In genomic region chr4:25172964-25173917, GRCh38 we compare ENCODE assay signal across 8 cellular contexts. TPM values are rescaled to one million over a fixed set of nuclear protein-coding genes. Genes with fewer than 3 reads are reported as not detected.
DNase-seq lines count a peak whose midpoint lies in the region; ATAC-seq and TF ChIP-seq lines count a peak whose summit lies in the region.

No MANE protein-coding gene starts in this region.

- TF ChIP-seq CTCF in foreskin keratinocyte (conservative IDR thresholded peaks at IDR 0.05), result no peak

- peaks cover 4 to 16% of the 10 kb centered on the region in 2 donors for H3K4me1 Mint-ChIP-seq in effector memory CD8-positive, alpha-beta T cell (ENCODE audit: low read depth in 2 of 2)

- no peaks in the 10 kb centered on the region for H3K9me3 ChIP-seq in SJSA1 (replicated peaks)

- H3K27ac ChIP-seq in SJSA1, result peak overlapping the region; percentile 89
- no peak overlapping the region for H3K27ac ChIP-seq in foreskin keratinocyte

- H3K36me3 Mint-ChIP-seq in effector memory CD8-positive, alpha-beta T cell (ENCODE audit: insufficient read depth), result peaks cover 9% of the 10 kb centered on the region

- H3K27me3 Mint-ChIP-seq in effector memory CD8-positive, alpha-beta T cell, result no peaks in the 10 kb centered on the region

- no peak overlapping the region for H3K4me3 Mint-ChIP-seq in effector memory CD8-positive, alpha-beta T cell

- H3K4me1 ChIP-seq in SJSA1 (replicated peaks) (peaks cover 19% of the 10 kb centered on the region), foreskin keratinocyte (peaks cover 28% of the 10 kb centered on the region)

- H3K27me3 ChIP-seq in SJSA1 (replicated peaks), result no peaks in the 10 kb centered on the region
- H3K27me3 ChIP-seq in foreskin keratinocyte, result no peaks in the 10 kb centered on the region

- ATAC-seq in HG02884 (IDR thresholded peaks at IDR 0.05; ENCODE audit: unreplicated experiment) (peak; percentile 70), foreskin keratinocyte (peak; percentile 95)
- no peak for ATAC-seq in effector memory CD8-positive, alpha-beta T cell (replicated peaks)

- DNase-seq in GM04503 (ENCODE audit: low read depth) (peak; percentile 99), SJSA1 (ENCODE audit: low read depth in 1 of 2, low spot score in 2 of 2) (peak; percentile 73 to 78), foreskin keratinocyte (peak; percentile 98 to 99), skeletal muscle cell (ENCODE audit: low read depth) (peak; percentile 98), SHP77 treated with DMSO at 0.1 percent for 48 hours (lab: John Stamatoyannopoulos, UW) (no peak)
- no peak for DNase-seq in effector memory CD8-positive, alpha-beta T cell
- no peak for DNase-seq in stimulated activated CD4-positive, alpha-beta T cell treated with anti-CD3 and anti-CD28 coated beads, Interleukin-2, amount 100 ng/mL, for 24 hours

- H3K4me3 ChIP-seq in SJSA1 (no peak overlapping the region), skeletal muscle cell (ENCODE audit: low read depth, low read length) (no peak overlapping the region)

- H3K36me3 ChIP-seq in SJSA1, result no peaks in the 10 kb centered on the region

- no peaks in the 10 kb centered on the region for H3K9me3 Mint-ChIP-seq in effector memory CD8-positive, alpha-beta T cell

- no peak overlapping the region for H3K27ac Mint-ChIP-seq in effector memory CD8-positive, alpha-beta T cell

RNA-seq across cellular contexts. Expression of gene SEPSECS, which starts 13.0 kb away (rescaled TPM):
- total RNA-seq in SJSA1 (2014; rRNA removed; shearing (Covaris generic)), result 2.8 and 5.6 TPM in 2 replicates
- total RNA-seq in foreskin keratinocyte, result 5.5 and 5.6 TPM in 2 replicates
- 1.6 and 1.9 TPM in 2 replicates for polyA plus RNA-seq in foreskin keratinocyte

Comparison
In these comparisons a context has a peak if more than half of its experiments do, and no peak if none do; other contexts are left out.
1. DNase-seq: peak in GM04503 (single experiment), SJSA1 (2 of 2), foreskin keratinocyte (2 of 2) and skeletal muscle cell (single experiment); none in SHP77 treated with DMSO at 0.1 percent for 48 hours (single experiment), effector memory CD8-positive, alpha-beta T cell (0 of 3) and stimulated activated CD4-positive, alpha-beta T cell treated with anti-CD3 and anti-CD28 coated beads, Interleukin-2, amount 100 ng/mL, for 24 hours (0 of 2).